31 cellular contexts compared by ENCODE assay signal in the genomic region with DNA sequence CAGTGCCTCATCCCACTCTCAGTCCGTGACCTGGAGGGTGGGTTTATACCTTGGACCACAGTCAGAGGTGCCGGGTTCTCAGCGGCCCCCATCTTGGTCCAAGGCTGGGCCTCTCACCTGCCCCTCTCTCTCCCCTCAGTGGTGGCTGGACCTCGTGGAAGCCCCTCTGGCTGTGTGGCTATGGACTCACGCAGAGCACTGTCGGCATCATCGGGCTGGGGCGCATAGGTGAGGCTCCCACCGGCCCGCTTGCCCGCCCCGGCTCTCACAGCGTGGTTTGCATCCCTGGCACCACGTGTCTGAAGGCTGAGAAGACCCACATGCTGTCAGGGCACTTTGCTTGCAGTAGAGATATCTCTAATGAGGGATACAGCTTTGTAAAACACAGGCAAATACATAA.
"Had no signal": no experiment of that assay in that cellular context is flagged by ENCODE, and none has a peak within 500 bp of the region (broad histone marks: within the 10 kb centered on the region; RNA-seq: fewer than 3 reads in every experiment).

No MANE protein-coding gene starts in this region.

- H3K9me3 Mint-ChIP-seq: activated B cell treated with CpG ODN at 0.5 μM for 24 hours; activated CD4-positive, alpha-beta memory T cell treated with anti-CD3 and anti-CD28 coated beads for 36 hours; activated naive CD8-positive, alpha-beta T cell treated with anti-CD3 and anti-CD28 coated beads, Interleukin-2, amount 10 ng/mL, durations not matched to agents 7 days and 5 days; activated T-cell treated with anti-CD3 and anti-CD28 coated beads, Interleukin-2, amount 50 U/mL, for 4 hours had no signal

- H3K9me3 ChIP-seq: body of pancreas, breast epithelium, Peyer's patch had no signal

- ATAC-seq: activated T-cell treated with anti-CD3 and anti-CD28 coated beads, Interleukin-2, amount 50 U/mL, for 4 hours; body of pancreas; PC-3 had no signal

- H3K27ac Mint-ChIP-seq: activated B cell treated with CpG ODN at 0.5 μM for 24 hours; activated CD4-positive, alpha-beta memory T cell treated with anti-CD3 and anti-CD28 coated beads for 36 hours had no signal

- H3K27ac ChIP-seq: body of pancreas, breast epithelium, Peyer's patch had no signal

- H3K27me3 ChIP-seq: body of pancreas, breast epithelium, Peyer's patch had no signal

- H3K27me3 Mint-ChIP-seq: activated B cell treated with CpG ODN at 0.5 μM for 24 hours; activated CD4-positive, alpha-beta memory T cell treated with anti-CD3 and anti-CD28 coated beads for 36 hours; activated naive CD8-positive, alpha-beta T cell treated with anti-CD3 and anti-CD28 coated beads, Interleukin-2, amount 10 ng/mL, durations not matched to agents 7 days and 5 days had no signal

- H3K4me3 ChIP-seq: body of pancreas, breast epithelium, Peyer's patch had no signal

- H3K4me3 Mint-ChIP-seq: activated B cell treated with CpG ODN at 0.5 μM for 24 hours; activated CD4-positive, alpha-beta memory T cell treated with anti-CD3 and anti-CD28 coated beads for 36 hours; activated naive CD8-positive, alpha-beta T cell treated with anti-CD3 and anti-CD28 coated beads, Interleukin-2, amount 10 ng/mL, durations not matched to agents 7 days and 5 days; activated T-cell treated with anti-CD3 and anti-CD28 coated beads, Interleukin-2, amount 50 U/mL, for 4 hours had no signal

- FAIRE-seq: astrocyte had no signal

- DNase-seq: activated B cell treated with CpG ODN at 0.5 μM for 24 hours; activated CD4-positive, alpha-beta memory T cell treated with anti-CD3 and anti-CD28 coated beads for 36 hours; activated CD4-positive, alpha-beta T cell treated with anti-CD3 and anti-CD28 coated beads for 4 hours; activated CD4-positive, alpha-beta T cell treated with anti-CD3 and anti-CD28 coated beads, Interleukin-2, amount 50 U/mL, for 1 hour; activated CD4-positive, CD25-positive, alpha-beta regulatory T cell treated with anti-CD3 and anti-CD28 coated beads, Interleukin-2, amount 50 U/mL, for 72 hours; activated CD8-positive, alpha-beta memory T cell treated with anti-CD3 and anti-CD28 coated beads, Interleukin-2, amount 50 U/mL, for 4 hours; activated effector memory CD4-positive, alpha-beta T cell treated with Interleukin-2 at 50 U/mL for 16 hours; activated naive CD4-positive, alpha-beta T cell treated with anti-CD3 and anti-CD28 coated beads, Interleukin-2, amount 50 U/mL, for 16 hours; activated naive CD8-positive, alpha-beta T cell treated with anti-CD3 and anti-CD28 coated beads, Interleukin-2, amount 10 ng/mL, durations not matched to agents 7 days and 5 days; activated T-cell treated with anti-CD3 and anti-CD28 coated beads for 4 hours; activated T-cell treated with anti-CD3 and anti-CD28 coated beads, Interleukin-2, amount 50 U/mL, for 4 hours; amygdala; body of pancreas; Karpas-422; NCI-H1048; NCI-H1105 treated with DMSO at 0.1 percent for 48 hours; NCI-H1436; NCI-H1694; NCI-H1930; NCI-H2081 treated with DMSO at 0.1 percent for 48 hours; NCI-H345; NCI-H524 treated with DMSO at 0.1 percent for 48 hours; PC-3; Peyer's patch; Right ventricle myocardium superior; SW 1271; T-helper 1 cell; T-helper 2 cell; T-helper 9 cell had no signal

- H3K36me3 ChIP-seq: breast epithelium had no signal
